ENCODE assay signal across 1 cellular context in genomic region chr6:166570929-166571699, GRCh38.
TF ChIP-seq lines count a peak whose summit lies in the region.

No MANE protein-coding gene starts in this region.

TF ChIP-seq in K562, 482 proteins besides CTCF, POLR2A, EP300 and RAD21 (continued from another document):
- no peak for TF ChIP-seq CREBBP (IDR thresholded peaks at IDR 0.05; ENCODE audit: low read depth, low read length)
- TF ChIP-seq NRF1 (conservative IDR thresholded peaks at IDR 0.05 in 1 of 2, IDR thresholded peaks at IDR 0.05 in 1 of 2), result peak; percentile 59 to 61
- no peak for TF ChIP-seq CHAMP1 (IDR thresholded peaks at IDR 0.05)
- TF ChIP-seq ZNF324 (CRISPR knock-in tag; IDR thresholded peaks at IDR 0.05), result no peak
- TF ChIP-seq ZNF316 (IDR thresholded peaks at IDR 0.05), result peak; percentile 48; the same call in 1 of the 2 replicates
- TF ChIP-seq ZNF274 (IDR thresholded peaks at IDR 0.05; ENCODE audit: borderline replicate concordance, low read depth, low read length), result no peak
